ENCODE assay signal across 1 cellular context in the genomic region with DNA sequence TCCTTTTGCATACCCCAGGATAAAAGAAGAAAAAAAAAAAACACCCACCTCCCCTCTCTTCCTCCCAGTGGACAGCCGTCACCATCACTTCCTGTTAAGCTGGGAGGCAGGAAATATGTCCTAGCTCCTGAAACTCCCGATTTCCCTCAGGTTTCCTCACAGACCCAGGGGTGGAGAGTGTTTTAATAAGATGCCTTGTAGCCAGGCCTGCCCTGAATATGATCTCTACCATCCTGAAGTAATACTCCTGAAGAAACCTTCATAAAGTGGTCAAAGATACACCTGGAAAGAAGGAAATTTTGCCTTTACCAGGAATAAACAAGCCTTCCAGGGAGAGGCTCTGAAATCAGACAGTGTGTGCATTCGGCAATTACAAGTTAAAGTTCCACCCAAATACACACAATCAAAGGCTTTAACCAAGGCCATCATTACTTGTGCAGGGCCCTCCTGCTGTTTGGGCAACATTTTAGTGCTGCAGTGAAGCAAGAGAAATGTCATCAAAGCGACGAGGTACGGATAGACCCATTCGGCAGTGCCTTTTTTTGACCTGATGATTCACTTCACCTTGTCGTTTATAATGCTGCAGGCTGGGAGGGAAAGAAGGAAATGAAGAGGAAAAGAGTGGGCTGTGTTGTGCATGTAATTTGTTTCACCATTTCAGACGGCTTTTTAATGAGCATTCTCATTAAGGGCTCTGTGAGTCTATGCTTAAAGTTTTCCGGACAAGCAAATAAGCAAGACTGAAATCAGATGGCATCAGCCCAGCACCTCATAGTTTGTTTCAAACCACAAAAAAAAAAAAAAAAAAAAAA.
TF ChIP-seq lines count a peak whose summit lies in the region.

No MANE protein-coding gene starts in this region.

TF ChIP-seq in HepG2, 621 proteins besides CTCF, POLR2A, EP300 and RAD21 (continued from another document and continues in another):
- TF ChIP-seq, protein P1, sequence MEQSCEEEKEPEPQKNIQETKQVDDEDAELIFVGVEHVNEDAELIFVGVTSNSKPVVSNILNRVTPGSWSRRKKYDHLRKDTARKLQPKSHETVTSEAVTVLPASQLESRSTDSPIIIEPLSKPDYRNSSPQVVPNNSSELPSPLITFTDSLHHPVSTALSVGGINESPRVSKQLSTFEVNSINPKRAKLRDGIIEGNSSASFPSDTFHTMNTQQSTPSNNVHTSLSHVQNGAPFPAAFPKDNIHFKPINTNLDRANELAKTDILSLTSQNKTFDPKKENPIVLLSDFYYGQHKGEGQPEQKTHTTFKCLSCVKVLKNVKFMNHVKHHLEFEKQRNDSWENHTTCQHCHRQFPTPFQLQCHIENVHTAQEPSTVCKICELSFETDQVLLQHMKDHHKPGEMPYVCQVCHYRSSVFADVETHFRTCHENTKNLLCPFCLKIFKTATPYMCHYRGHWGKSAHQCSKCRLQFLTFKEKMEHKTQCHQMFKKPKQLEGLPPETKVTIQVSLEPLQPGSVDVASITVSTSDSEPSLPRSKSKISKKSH (CRISPR knock-in tag; IDR thresholded peaks at IDR 0.05; ENCODE audit: borderline replicate concordance) = no peak
- TF ChIP-seq AGO2 (optimal IDR thresholded peaks at IDR 0.05; ENCODE audit: low read depth, low read length) (no peak), RNF2 (conservative IDR thresholded peaks at IDR 0.05; ENCODE audit: low read depth) (no peak), ZFP62 (CRISPR knock-in tag; IDR thresholded peaks at IDR 0.05) (no peak), KDM1A (CRISPR knock-in tag; IDR thresholded peaks at IDR 0.05) (no peak), CCAR2 (optimal IDR thresholded peaks at IDR 0.05; ENCODE audit: low read depth, low read length) (no peak), ZMYM3 (CRISPR knock-in tag; IDR thresholded peaks at IDR 0.05) (peak; percentile 36; the same call in 1 of the 2 replicates), GATA4 (IDR thresholded peaks at IDR 0.05; ENCODE audit: borderline replicate concordance, low read depth) (no peak), ZNF670 (CRISPR knock-in tag; IDR thresholded peaks at IDR 0.05; ENCODE audit: borderline replicate concordance) (no peak), PHF21A (CRISPR knock-in tag; IDR thresholded peaks at IDR 0.05) (peak; percentile 59; the same call in 1 of the 2 replicates), PHF5A (CRISPR knock-in tag; IDR thresholded peaks at IDR 0.05; ENCODE audit: low read depth, unreplicated experiment) (no peak), FOXP1 (IDR thresholded peaks at IDR 0.05) (no peak), FOXP1 (CRISPR knock-in tag; IDR thresholded peaks at IDR 0.05) (peak; percentile 81), THYN1 (CRISPR knock-in tag; IDR thresholded peaks at IDR 0.05; ENCODE audit: borderline replicate concordance, low read depth) (no peak), SP5 (CRISPR knock-in tag; IDR thresholded peaks at IDR 0.05; ENCODE audit: borderline replicate concordance, low read depth) (peak; percentile 88), TAF15 (IDR thresholded peaks at IDR 0.05; ENCODE audit: low read depth, low read length, poor library complexity, severe bottlenecking) (no peak), ZFP36 (IDR thresholded peaks at IDR 0.05; ENCODE audit: borderline replicate concordance, low read depth, low read length, partially characterized antibody) (no peak), SRSF1 (optimal IDR thresholded peaks at IDR 0.05; ENCODE audit: low read depth, low read length) (no peak), KMT2A (CRISPR knock-in tag; IDR thresholded peaks at IDR 0.05) (peak; percentile 51; the same call in 1 of the 2 replicates), ZNF44 (CRISPR knock-in tag; IDR thresholded peaks at IDR 0.05) (no peak), ZNF672 (CRISPR knock-in tag; IDR thresholded peaks at IDR 0.05) (no peak), ZNF841 (CRISPR knock-in tag; IDR thresholded peaks at IDR 0.05; ENCODE audit: borderline replicate concordance) (no peak), PTBP1 (IDR thresholded peaks at IDR 0.05; ENCODE audit: low read depth, low read length, poor library complexity, severe bottlenecking) (no peak), ZNF83 (CRISPR knock-in tag; IDR thresholded peaks at IDR 0.05; ENCODE audit: borderline replicate concordance) (no peak), ZNF432 (CRISPR knock-in tag; IDR thresholded peaks at IDR 0.05; ENCODE audit: borderline replicate concordance) (no peak), ZNF788 (CRISPR knock-in tag; IDR thresholded peaks at IDR 0.05; ENCODE audit: borderline replicate concordance) (peak; percentile 36; the same call in 1 of the 2 replicates), FOSL2 (CRISPR knock-in tag; IDR thresholded peaks at IDR 0.05) (peak; percentile 96), ZBTB8A (CRISPR knock-in tag; IDR thresholded peaks at IDR 0.05; ENCODE audit: borderline replicate concordance, low read depth) (no peak), ZNF274 (CRISPR knock-in tag; IDR thresholded peaks at IDR 0.05) (no peak), ZNF329 (CRISPR knock-in tag; IDR thresholded peaks at IDR 0.05; ENCODE audit: low read depth) (no peak), DMAP1 (CRISPR knock-in tag; IDR thresholded peaks at IDR 0.05) (peak; percentile 45; the same call in 1 of the 2 replicates), ZNF30 (CRISPR knock-in tag; IDR thresholded peaks at IDR 0.05) (no peak), ZNF367 (CRISPR knock-in tag; IDR thresholded peaks at IDR 0.05; ENCODE audit: borderline replicate concordance) (no peak), PAWR (CRISPR knock-in tag; IDR thresholded peaks at IDR 0.05; ENCODE audit: borderline replicate concordance) (no peak)
- TF ChIP-seq, protein P2, sequence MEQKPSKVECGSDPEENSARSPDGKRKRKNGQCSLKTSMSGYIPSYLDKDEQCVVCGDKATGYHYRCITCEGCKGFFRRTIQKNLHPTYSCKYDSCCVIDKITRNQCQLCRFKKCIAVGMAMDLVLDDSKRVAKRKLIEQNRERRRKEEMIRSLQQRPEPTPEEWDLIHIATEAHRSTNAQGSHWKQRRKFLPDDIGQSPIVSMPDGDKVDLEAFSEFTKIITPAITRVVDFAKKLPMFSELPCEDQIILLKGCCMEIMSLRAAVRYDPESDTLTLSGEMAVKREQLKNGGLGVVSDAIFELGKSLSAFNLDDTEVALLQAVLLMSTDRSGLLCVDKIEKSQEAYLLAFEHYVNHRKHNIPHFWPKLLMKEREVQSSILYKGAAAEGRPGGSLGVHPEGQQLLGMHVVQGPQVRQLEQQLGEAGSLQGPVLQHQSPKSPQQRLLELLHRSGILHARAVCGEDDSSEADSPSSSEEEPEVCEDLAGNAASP (CRISPR knock-in tag; IDR thresholded peaks at IDR 0.05; ENCODE audit: borderline replicate concordance) = peak; percentile 54; the same call in 1 of the 2 replicates
- TF ChIP-seq, protein P3, sequence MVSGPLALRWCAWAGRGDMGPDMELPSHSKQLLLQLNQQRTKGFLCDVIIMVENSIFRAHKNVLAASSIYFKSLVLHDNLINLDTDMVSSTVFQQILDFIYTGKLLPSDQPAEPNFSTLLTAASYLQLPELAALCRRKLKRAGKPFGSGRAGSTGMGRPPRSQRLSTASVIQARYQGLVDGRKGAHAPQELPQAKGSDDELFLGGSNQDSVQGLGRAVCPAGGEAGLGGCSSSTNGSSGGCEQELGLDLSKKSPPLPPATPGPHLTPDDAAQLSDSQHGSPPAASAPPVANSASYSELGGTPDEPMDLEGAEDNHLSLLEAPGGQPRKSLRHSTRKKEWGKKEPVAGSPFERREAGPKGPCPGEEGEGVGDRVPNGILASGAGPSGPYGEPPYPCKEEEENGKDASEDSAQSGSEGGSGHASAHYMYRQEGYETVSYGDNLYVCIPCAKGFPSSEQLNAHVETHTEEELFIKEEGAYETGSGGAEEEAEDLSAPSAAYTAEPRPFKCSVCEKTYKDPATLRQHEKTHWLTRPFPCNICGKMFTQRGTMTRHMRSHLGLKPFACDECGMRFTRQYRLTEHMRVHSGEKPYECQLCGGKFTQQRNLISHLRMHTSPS (CRISPR knock-in tag; IDR thresholded peaks at IDR 0.05; ENCODE audit: low read depth) = no peak
- TF ChIP-seq, protein P4, sequence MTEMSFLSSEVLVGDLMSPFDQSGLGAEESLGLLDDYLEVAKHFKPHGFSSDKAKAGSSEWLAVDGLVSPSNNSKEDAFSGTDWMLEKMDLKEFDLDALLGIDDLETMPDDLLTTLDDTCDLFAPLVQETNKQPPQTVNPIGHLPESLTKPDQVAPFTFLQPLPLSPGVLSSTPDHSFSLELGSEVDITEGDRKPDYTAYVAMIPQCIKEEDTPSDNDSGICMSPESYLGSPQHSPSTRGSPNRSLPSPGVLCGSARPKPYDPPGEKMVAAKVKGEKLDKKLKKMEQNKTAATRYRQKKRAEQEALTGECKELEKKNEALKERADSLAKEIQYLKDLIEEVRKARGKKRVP (CRISPR knock-in tag; IDR thresholded peaks at IDR 0.05) = peak in 1 of 2 experiments; percentile 63; a peak in 1 of 4 replicates
- TF ChIP-seq, protein P5, sequence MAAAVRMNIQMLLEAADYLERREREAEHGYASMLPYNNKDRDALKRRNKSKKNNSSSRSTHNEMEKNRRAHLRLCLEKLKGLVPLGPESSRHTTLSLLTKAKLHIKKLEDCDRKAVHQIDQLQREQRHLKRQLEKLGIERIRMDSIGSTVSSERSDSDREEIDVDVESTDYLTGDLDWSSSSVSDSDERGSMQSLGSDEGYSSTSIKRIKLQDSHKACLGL (CRISPR knock-in tag; IDR thresholded peaks at IDR 0.05) = no peak
- TF ChIP-seq, protein P6, sequence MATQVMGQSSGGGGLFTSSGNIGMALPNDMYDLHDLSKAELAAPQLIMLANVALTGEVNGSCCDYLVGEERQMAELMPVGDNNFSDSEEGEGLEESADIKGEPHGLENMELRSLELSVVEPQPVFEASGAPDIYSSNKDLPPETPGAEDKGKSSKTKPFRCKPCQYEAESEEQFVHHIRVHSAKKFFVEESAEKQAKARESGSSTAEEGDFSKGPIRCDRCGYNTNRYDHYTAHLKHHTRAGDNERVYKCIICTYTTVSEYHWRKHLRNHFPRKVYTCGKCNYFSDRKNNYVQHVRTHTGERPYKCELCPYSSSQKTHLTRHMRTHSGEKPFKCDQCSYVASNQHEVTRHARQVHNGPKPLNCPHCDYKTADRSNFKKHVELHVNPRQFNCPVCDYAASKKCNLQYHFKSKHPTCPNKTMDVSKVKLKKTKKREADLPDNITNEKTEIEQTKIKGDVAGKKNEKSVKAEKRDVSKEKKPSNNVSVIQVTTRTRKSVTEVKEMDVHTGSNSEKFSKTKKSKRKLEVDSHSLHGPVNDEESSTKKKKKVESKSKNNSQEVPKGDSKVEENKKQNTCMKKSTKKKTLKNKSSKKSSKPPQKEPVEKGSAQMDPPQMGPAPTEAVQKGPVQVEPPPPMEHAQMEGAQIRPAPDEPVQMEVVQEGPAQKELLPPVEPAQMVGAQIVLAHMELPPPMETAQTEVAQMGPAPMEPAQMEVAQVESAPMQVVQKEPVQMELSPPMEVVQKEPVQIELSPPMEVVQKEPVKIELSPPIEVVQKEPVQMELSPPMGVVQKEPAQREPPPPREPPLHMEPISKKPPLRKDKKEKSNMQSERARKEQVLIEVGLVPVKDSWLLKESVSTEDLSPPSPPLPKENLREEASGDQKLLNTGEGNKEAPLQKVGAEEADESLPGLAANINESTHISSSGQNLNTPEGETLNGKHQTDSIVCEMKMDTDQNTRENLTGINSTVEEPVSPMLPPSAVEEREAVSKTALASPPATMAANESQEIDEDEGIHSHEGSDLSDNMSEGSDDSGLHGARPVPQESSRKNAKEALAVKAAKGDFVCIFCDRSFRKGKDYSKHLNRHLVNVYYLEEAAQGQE (IDR thresholded peaks at IDR 0.05; ENCODE audit: borderline replicate concordance in 1 of 2, low read depth in 1 of 2, low read length in 2 of 2) = 0 out of 4 replicates have a peak, but pooled peaks of 1 of the 2 experiments have one; percentile 37
- TF ChIP-seq, protein P7, sequence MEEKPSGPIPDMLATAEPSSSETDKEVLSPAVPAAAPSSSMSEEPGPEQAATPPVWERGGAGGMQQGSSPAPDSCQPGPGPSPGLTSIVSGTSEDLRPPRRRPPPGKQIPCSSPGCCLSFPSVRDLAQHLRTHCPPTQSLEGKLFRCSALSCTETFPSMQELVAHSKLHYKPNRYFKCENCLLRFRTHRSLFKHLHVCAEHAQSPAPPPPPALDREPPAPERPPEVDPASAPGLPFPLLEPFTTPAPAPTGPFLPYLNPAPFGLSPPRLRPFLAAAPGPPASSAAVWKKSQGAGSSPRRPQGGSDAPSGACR (CRISPR knock-in tag; IDR thresholded peaks at IDR 0.05) = no peak; the same call in 1 of the 2 replicates
- TF ChIP-seq, protein P8, sequence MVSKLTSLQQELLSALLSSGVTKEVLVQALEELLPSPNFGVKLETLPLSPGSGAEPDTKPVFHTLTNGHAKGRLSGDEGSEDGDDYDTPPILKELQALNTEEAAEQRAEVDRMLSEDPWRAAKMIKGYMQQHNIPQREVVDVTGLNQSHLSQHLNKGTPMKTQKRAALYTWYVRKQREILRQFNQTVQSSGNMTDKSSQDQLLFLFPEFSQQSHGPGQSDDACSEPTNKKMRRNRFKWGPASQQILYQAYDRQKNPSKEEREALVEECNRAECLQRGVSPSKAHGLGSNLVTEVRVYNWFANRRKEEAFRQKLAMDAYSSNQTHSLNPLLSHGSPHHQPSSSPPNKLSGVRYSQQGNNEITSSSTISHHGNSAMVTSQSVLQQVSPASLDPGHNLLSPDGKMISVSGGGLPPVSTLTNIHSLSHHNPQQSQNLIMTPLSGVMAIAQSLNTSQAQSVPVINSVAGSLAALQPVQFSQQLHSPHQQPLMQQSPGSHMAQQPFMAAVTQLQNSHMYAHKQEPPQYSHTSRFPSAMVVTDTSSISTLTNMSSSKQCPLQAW (CRISPR knock-in tag; IDR thresholded peaks at IDR 0.05) = peak; percentile 81; the same call in 1 of the 2 replicates
- TF ChIP-seq, protein P9, sequence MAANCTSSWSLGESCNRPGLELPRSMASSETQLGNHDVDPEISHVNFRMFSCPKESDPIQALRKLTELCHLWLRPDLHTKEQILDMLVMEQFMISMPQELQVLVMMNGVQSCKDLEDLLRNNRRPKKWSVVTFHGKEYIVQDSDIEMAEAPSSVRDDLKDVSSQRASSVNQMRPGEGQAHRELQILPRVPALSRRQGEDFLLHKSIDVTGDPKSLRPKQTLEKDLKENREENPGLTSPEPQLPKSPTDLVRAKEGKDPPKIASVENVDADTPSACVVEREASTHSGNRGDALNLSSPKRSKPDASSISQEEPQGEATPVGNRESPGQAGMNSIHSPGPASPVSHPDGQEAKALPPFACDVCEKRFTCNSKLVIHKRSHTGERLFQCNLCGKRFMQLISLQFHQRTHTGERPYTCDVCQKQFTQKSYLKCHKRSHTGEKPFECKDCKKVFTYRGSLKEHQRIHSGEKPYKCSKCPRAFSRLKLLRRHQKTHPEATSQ (CRISPR knock-in tag; IDR thresholded peaks at IDR 0.05; ENCODE audit: borderline replicate concordance) = peak; percentile 58; the same call in 1 of the 2 replicates
- TF ChIP-seq, protein P10, sequence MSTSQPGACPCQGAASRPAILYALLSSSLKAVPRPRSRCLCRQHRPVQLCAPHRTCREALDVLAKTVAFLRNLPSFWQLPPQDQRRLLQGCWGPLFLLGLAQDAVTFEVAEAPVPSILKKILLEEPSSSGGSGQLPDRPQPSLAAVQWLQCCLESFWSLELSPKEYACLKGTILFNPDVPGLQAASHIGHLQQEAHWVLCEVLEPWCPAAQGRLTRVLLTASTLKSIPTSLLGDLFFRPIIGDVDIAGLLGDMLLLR (CRISPR knock-in tag; IDR thresholded peaks at IDR 0.05) = no peak
- TF ChIP-seq, protein P11, sequence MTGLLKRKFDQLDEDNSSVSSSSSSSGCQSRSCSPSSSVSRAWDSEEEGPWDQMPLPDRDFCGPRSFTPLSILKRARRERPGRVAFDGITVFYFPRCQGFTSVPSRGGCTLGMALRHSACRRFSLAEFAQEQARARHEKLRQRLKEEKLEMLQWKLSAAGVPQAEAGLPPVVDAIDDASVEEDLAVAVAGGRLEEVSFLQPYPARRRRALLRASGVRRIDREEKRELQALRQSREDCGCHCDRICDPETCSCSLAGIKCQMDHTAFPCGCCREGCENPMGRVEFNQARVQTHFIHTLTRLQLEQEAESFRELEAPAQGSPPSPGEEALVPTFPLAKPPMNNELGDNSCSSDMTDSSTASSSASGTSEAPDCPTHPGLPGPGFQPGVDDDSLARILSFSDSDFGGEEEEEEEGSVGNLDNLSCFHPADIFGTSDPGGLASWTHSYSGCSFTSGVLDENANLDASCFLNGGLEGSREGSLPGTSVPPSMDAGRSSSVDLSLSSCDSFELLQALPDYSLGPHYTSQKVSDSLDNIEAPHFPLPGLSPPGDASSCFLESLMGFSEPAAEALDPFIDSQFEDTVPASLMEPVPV (CRISPR knock-in tag; IDR thresholded peaks at IDR 0.05) = no peak
